In genomic region chr4:90727938-90728337, GRCh38 we compare ENCODE assay signal across 1 cellular context.
A peak's percentile ranks its signal among the peaks of the same experiment; 100 is the strongest.
TF ChIP-seq lines count a peak whose summit lies in the region.

No MANE protein-coding gene starts in this region.

TF ChIP-seq in H1, 55 proteins besides CTCF, POLR2A, EP300 and RAD21 (continued from another document):
- TF ChIP-seq SUZ12 (IDR thresholded peaks at IDR 0.05; ENCODE audit: low read length) (no peak), POU5F1 (IDR thresholded peaks at IDR 0.05; ENCODE audit: low read depth, low read length) (no peak), RBBP5 (IDR thresholded peaks at IDR 0.05; ENCODE audit: borderline replicate concordance, low read depth, low read length) (no peak), JUND (IDR thresholded peaks at IDR 0.05; ENCODE audit: low read length) (peak; percentile 95), KDM4A (IDR thresholded peaks at IDR 0.05; ENCODE audit: low read depth, low read length, severe bottlenecking) (no peak), PHF8 (conservative IDR thresholded peaks at IDR 0.05; ENCODE audit: low read depth, low read length) (no peak), SP4 (IDR thresholded peaks at IDR 0.05; ENCODE audit: low read length) (no peak), ZNF274 (IDR thresholded peaks at IDR 0.05; ENCODE audit: borderline replicate concordance, extremely low read depth, low read length) (no peak), SRF (IDR thresholded peaks at IDR 0.05; ENCODE audit: low read depth, low read length) (no peak), RXRA (IDR thresholded peaks at IDR 0.05; ENCODE audit: insufficient read depth, low read depth, low read length) (no peak), GABPA (IDR thresholded peaks at IDR 0.05; ENCODE audit: borderline replicate concordance, insufficient read depth, low read length) (no peak), CBX5 (IDR thresholded peaks at IDR 0.05; ENCODE audit: low read depth, low read length) (no peak), SIX5 (IDR thresholded peaks at IDR 0.05; ENCODE audit: low read depth, low read length) (no peak), MAX (IDR thresholded peaks at IDR 0.05) (0 out of 2 replicates have a peak, but pooled peaks have one; percentile 9), POLR2AphosphoS5 (IDR thresholded peaks at IDR 0.05; ENCODE audit: low read depth, low read length) (no peak), TBP (IDR thresholded peaks at IDR 0.05; ENCODE audit: low read depth, low read length) (no peak), RNF2 (IDR thresholded peaks at IDR 0.05; ENCODE audit: borderline replicate concordance, low read depth, low read length, missing control alignments, poor library complexity, severe bottlenecking) (no peak), SAP30 (IDR thresholded peaks at IDR 0.05; ENCODE audit: insufficient read depth, insufficient replicate concordance, low read length) (no peak), EZH2 (IDR thresholded peaks at IDR 0.05; ENCODE audit: low read depth, low read length, severe bottlenecking) (no peak), SIRT6 (IDR thresholded peaks at IDR 0.05; ENCODE audit: low read length) (no peak), TEAD4 (IDR thresholded peaks at IDR 0.05; ENCODE audit: low read depth, low read length) (peak; percentile 100), BCL11A (IDR thresholded peaks at IDR 0.05; ENCODE audit: low read depth in 2 of 2, low read length in 2 of 2) (peak; percentile 67 to 89), NRF1 (IDR thresholded peaks at IDR 0.05; ENCODE audit: low read depth, low read length) (no peak), FOSL1 (IDR thresholded peaks at IDR 0.05; ENCODE audit: insufficient read depth, low read depth, low read length) (no peak), MAFK (IDR thresholded peaks at IDR 0.05; ENCODE audit: low read depth, low read length) (no peak), NANOG (IDR thresholded peaks at IDR 0.05; ENCODE audit: insufficient read depth, low read depth, low read length, poor library complexity, severe bottlenecking) (no peak), CHD2 (IDR thresholded peaks at IDR 0.05; ENCODE audit: low read length) (peak; percentile 55; the same call in 1 of the 2 replicates), KDM5A (IDR thresholded peaks at IDR 0.05; ENCODE audit: low read length) (no peak), ASH2L (IDR thresholded peaks at IDR 0.05; ENCODE audit: low read length) (no peak), SP1 (IDR thresholded peaks at IDR 0.05; ENCODE audit: low read depth, low read length) (peak; percentile 85), SIN3A (conservative IDR thresholded peaks at IDR 0.05 in 1 of 2, IDR thresholded peaks at IDR 0.05 in 1 of 2; ENCODE audit: low read depth in 1 of 2, low read length in 2 of 2) (peak; percentile 81 to 83; a peak in 3 of 4 replicates), ATF3 (IDR thresholded peaks at IDR 0.05; ENCODE audit: insufficient read depth, low read depth, low read length) (0 out of 2 replicates have a peak, but pooled peaks have one; percentile 11), JUN (IDR thresholded peaks at IDR 0.05; ENCODE audit: low read depth, low read length) (peak; percentile 92), CBX8 (IDR thresholded peaks at IDR 0.05; ENCODE audit: borderline replicate concordance, low read depth, low read length) (no peak), CTBP2 (IDR thresholded peaks at IDR 0.05; ENCODE audit: borderline replicate concordance, insufficient read depth, insufficient read length, low read length) (no peak), YY1 (IDR thresholded peaks at IDR 0.05; ENCODE audit: low read depth, low read length) (peak; percentile 89), GTF2F1 (IDR thresholded peaks at IDR 0.05; ENCODE audit: borderline replicate concordance, low read depth, low read length) (no peak), KDM1A (IDR thresholded peaks at IDR 0.05; ENCODE audit: borderline replicate concordance, low read length) (no peak), BACH1 (IDR thresholded peaks at IDR 0.05; ENCODE audit: low read length) (no peak), TAF7 (optimal IDR thresholded peaks at IDR 0.05; ENCODE audit: borderline replicate concordance, low read depth, low read length) (no peak), RFX5 (IDR thresholded peaks at IDR 0.05; ENCODE audit: borderline replicate concordance, low read depth, low read length) (no peak), HDAC2 (IDR thresholded peaks at IDR 0.05; ENCODE audit: borderline replicate concordance in 1 of 2, low read depth in 2 of 2, low read length in 2 of 2) (peak; percentile 38 to 80; a peak in 2 of 4 replicates), TAF1 (IDR thresholded peaks at IDR 0.05; ENCODE audit: low read depth, low read length) (no peak), CREB1 (IDR thresholded peaks at IDR 0.05) (no peak)
- TF ChIP-seq, protein P1, sequence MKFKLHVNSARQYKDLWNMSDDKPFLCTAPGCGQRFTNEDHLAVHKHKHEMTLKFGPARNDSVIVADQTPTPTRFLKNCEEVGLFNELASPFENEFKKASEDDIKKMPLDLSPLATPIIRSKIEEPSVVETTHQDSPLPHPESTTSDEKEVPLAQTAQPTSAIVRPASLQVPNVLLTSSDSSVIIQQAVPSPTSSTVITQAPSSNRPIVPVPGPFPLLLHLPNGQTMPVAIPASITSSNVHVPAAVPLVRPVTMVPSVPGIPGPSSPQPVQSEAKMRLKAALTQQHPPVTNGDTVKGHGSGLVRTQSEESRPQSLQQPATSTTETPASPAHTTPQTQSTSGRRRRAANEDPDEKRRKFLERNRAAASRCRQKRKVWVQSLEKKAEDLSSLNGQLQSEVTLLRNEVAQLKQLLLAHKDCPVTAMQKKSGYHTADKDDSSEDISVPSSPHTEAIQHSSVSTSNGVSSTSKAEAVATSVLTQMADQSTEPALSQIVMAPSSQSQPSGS (IDR thresholded peaks at IDR 0.05; ENCODE audit: low read length): peak; percentile 89
- TF ChIP-seq, protein P2, sequence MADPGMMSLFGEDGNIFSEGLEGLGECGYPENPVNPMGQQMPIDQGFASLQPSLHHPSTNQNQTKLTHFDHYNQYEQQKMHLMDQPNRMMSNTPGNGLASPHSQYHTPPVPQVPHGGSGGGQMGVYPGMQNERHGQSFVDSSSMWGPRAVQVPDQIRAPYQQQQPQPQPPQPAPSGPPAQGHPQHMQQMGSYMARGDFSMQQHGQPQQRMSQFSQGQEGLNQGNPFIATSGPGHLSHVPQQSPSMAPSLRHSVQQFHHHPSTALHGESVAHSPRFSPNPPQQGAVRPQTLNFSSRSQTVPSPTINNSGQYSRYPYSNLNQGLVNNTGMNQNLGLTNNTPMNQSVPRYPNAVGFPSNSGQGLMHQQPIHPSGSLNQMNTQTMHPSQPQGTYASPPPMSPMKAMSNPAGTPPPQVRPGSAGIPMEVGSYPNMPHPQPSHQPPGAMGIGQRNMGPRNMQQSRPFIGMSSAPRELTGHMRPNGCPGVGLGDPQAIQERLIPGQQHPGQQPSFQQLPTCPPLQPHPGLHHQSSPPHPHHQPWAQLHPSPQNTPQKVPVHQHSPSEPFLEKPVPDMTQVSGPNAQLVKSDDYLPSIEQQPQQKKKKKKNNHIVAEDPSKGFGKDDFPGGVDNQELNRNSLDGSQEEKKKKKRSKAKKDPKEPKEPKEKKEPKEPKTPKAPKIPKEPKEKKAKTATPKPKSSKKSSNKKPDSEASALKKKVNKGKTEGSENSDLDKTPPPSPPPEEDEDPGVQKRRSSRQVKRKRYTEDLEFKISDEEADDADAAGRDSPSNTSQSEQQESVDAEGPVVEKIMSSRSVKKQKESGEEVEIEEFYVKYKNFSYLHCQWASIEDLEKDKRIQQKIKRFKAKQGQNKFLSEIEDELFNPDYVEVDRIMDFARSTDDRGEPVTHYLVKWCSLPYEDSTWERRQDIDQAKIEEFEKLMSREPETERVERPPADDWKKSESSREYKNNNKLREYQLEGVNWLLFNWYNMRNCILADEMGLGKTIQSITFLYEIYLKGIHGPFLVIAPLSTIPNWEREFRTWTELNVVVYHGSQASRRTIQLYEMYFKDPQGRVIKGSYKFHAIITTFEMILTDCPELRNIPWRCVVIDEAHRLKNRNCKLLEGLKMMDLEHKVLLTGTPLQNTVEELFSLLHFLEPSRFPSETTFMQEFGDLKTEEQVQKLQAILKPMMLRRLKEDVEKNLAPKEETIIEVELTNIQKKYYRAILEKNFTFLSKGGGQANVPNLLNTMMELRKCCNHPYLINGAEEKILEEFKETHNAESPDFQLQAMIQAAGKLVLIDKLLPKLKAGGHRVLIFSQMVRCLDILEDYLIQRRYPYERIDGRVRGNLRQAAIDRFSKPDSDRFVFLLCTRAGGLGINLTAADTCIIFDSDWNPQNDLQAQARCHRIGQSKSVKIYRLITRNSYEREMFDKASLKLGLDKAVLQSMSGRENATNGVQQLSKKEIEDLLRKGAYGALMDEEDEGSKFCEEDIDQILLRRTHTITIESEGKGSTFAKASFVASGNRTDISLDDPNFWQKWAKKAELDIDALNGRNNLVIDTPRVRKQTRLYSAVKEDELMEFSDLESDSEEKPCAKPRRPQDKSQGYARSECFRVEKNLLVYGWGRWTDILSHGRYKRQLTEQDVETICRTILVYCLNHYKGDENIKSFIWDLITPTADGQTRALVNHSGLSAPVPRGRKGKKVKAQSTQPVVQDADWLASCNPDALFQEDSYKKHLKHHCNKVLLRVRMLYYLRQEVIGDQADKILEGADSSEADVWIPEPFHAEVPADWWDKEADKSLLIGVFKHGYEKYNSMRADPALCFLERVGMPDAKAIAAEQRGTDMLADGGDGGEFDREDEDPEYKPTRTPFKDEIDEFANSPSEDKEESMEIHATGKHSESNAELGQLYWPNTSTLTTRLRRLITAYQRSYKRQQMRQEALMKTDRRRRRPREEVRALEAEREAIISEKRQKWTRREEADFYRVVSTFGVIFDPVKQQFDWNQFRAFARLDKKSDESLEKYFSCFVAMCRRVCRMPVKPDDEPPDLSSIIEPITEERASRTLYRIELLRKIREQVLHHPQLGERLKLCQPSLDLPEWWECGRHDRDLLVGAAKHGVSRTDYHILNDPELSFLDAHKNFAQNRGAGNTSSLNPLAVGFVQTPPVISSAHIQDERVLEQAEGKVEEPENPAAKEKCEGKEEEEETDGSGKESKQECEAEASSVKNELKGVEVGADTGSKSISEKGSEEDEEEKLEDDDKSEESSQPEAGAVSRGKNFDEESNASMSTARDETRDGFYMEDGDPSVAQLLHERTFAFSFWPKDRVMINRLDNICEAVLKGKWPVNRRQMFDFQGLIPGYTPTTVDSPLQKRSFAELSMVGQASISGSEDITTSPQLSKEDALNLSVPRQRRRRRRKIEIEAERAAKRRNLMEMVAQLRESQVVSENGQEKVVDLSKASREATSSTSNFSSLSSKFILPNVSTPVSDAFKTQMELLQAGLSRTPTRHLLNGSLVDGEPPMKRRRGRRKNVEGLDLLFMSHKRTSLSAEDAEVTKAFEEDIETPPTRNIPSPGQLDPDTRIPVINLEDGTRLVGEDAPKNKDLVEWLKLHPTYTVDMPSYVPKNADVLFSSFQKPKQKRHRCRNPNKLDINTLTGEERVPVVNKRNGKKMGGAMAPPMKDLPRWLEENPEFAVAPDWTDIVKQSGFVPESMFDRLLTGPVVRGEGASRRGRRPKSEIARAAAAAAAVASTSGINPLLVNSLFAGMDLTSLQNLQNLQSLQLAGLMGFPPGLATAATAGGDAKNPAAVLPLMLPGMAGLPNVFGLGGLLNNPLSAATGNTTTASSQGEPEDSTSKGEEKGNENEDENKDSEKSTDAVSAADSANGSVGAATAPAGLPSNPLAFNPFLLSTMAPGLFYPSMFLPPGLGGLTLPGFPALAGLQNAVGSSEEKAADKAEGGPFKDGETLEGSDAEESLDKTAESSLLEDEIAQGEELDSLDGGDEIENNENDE (IDR thresholded peaks at IDR 0.05; ENCODE audit: insufficient replicate concordance, low read length): no peak
